In genomic region chr15:79058260-79058850, GRCh38 we compare ENCODE assay signal across 33 cellular contexts. TPM values are rescaled to one million over a fixed set of nuclear protein-coding genes. Genes with fewer than 3 reads are reported as not detected.
"Had no signal": no experiment of that assay in that cellular context is flagged by ENCODE, and none has a peak within 500 bp of the region (broad histone marks: within the 10 kb centered on the region; RNA-seq: fewer than 3 reads in every experiment).

No MANE protein-coding gene starts in this region.

- H3K9me3 Mint-ChIP-seq: activated B cell treated with CpG ODN at 0.5 μM for 24 hours; activated CD8-positive, alpha-beta T cell treated with anti-CD3 and anti-CD28 coated beads for 36 hours; activated naive CD4-positive, alpha-beta T cell treated with anti-CD3 and anti-CD28 coated beads, Interleukin-2, amount 10 ng/mL, durations not matched to agents 7 days and 5 days; activated naive CD4-positive, alpha-beta T cell treated with anti-CD3 and anti-CD28 coated beads, Interleukin-2, amount 50 U/mL, for 72 hours; activated naive CD8-positive, alpha-beta T cell treated with anti-CD3 and anti-CD28 coated beads, Interleukin-2, amount 10 ng/mL, durations not matched to agents 7 days and 5 days; activated T-cell treated with anti-CD3 and anti-CD28 coated beads, Interleukin-2, amount 50 U/mL, for 4 hours; brain; T-helper 2 cell treated with Interferon-gamma antibody and Interleukin-4, amounts not matched to agents 5 μg/mL and 100 μg/mL, for 36 hours had no signal

- H3K4me3 Mint-ChIP-seq: activated B cell treated with CpG ODN at 0.5 μM for 24 hours; activated CD8-positive, alpha-beta T cell treated with anti-CD3 and anti-CD28 coated beads for 36 hours; activated naive CD4-positive, alpha-beta T cell treated with anti-CD3 and anti-CD28 coated beads, Interleukin-2, amount 10 ng/mL, durations not matched to agents 7 days and 5 days; activated naive CD8-positive, alpha-beta T cell treated with anti-CD3 and anti-CD28 coated beads, Interleukin-2, amount 10 ng/mL, durations not matched to agents 7 days and 5 days; activated T-cell treated with anti-CD3 and anti-CD28 coated beads, Interleukin-2, amount 50 U/mL, for 4 hours; activated T-helper 17 cell treated with anti-CD3 and anti-CD28 coated beads, Interleukin-2, amount 50 U/mL, for 72 hours; brain; T-helper 17 cell; T-helper 2 cell treated with Interferon-gamma antibody and Interleukin-4, amounts not matched to agents 5 μg/mL and 100 μg/mL, for 36 hours had no signal

- H3K4me3 ChIP-seq: ascending aorta, breast epithelium, cardiac muscle cell, colonic mucosa, esophagus squamous epithelium, gastroesophageal sphincter had no signal

- H3K4me1 ChIP-seq: ascending aorta, breast epithelium, colonic mucosa, esophagus squamous epithelium, gastroesophageal sphincter had no signal

- ATAC-seq: activated CD4-positive, CD25-positive, alpha-beta regulatory T cell treated with anti-CD3 and anti-CD28 coated beads, Interleukin-2, amount 50 U/mL, for 24 hours; activated CD8-positive, alpha-beta T cell treated with anti-CD3 and anti-CD28 coated beads for 36 hours; activated naive CD4-positive, alpha-beta T cell treated with anti-CD3 and anti-CD28 coated beads, Interleukin-2, amount 50 U/mL, for 72 hours; activated T-cell treated with anti-CD3 and anti-CD28 coated beads, Interleukin-2, amount 50 U/mL, for 4 hours; activated T-helper 17 cell treated with anti-CD3 and anti-CD28 coated beads, Interleukin-2, amount 50 U/mL, for 72 hours; gastroesophageal sphincter; T-helper 17 cell had no signal

- H3K36me3 Mint-ChIP-seq: activated naive CD4-positive, alpha-beta T cell treated with anti-CD3 and anti-CD28 coated beads, Interleukin-2, amount 10 ng/mL, durations not matched to agents 7 days and 5 days; activated naive CD4-positive, alpha-beta T cell treated with anti-CD3 and anti-CD28 coated beads, Interleukin-2, amount 50 U/mL, for 72 hours; activated naive CD8-positive, alpha-beta T cell treated with anti-CD3 and anti-CD28 coated beads, Interleukin-2, amount 10 ng/mL, durations not matched to agents 7 days and 5 days had no signal

- H3K27ac ChIP-seq: ascending aorta, breast epithelium, cardiac muscle cell, colonic mucosa, epithelial cell of prostate, esophagus squamous epithelium, gastroesophageal sphincter, WERI-Rb-1 had no signal

- DNase-seq: activated B cell treated with CpG ODN at 0.5 μM for 24 hours; activated CD4-positive, alpha-beta T cell treated with anti-CD3 and anti-CD28 coated beads for 48 hours; activated CD4-positive, alpha-beta T cell treated with anti-CD3 and anti-CD28 coated beads, Interleukin-2, amount 50 U/mL, for 1 hour; activated CD4-positive, alpha-beta T cell treated with anti-CD3 and anti-CD28 coated beads, Interleukin-2, amount 50 U/mL, for 48 hours; activated CD8-positive, alpha-beta memory T cell treated with anti-CD3 and anti-CD28 coated beads for 24 hours; activated CD8-positive, alpha-beta T cell treated with anti-CD3 and anti-CD28 coated beads for 36 hours; activated gamma-delta T cell; activated naive CD4-positive, alpha-beta T cell; activated naive CD4-positive, alpha-beta T cell treated with anti-CD3 and anti-CD28 coated beads, Interleukin-2, amount 10 ng/mL, durations not matched to agents 7 days and 5 days; activated naive CD8-positive, alpha-beta T cell treated with anti-CD3 and anti-CD28 coated beads, Interleukin-2, amount 10 ng/mL, durations not matched to agents 7 days and 5 days; activated T-cell treated with anti-CD3 and anti-CD28 coated beads, Interleukin-2, amount 50 U/mL, for 4 hours; central memory CD4-positive, alpha-beta T cell; cerebellar nuclear complex; colonic mucosa; effector CD8-positive, alpha-beta T cell; esophagus squamous epithelium; foreskin melanocyte; T-helper 1 cell; T-helper 17 cell; T1000; WERI-Rb-1 had no signal

- H3K36me3 ChIP-seq: ascending aorta, breast epithelium, cardiac muscle cell, colonic mucosa, esophagus squamous epithelium, gastroesophageal sphincter, WERI-Rb-1 had no signal

- H3K27me3 ChIP-seq: ascending aorta, breast epithelium, colonic mucosa had no signal

- H3K27ac Mint-ChIP-seq: activated B cell treated with CpG ODN at 0.5 μM for 24 hours; activated CD8-positive, alpha-beta T cell treated with anti-CD3 and anti-CD28 coated beads for 36 hours; activated naive CD4-positive, alpha-beta T cell treated with anti-CD3 and anti-CD28 coated beads, Interleukin-2, amount 10 ng/mL, durations not matched to agents 7 days and 5 days; activated naive CD4-positive, alpha-beta T cell treated with anti-CD3 and anti-CD28 coated beads, Interleukin-2, amount 50 U/mL, for 72 hours; activated naive CD8-positive, alpha-beta T cell treated with anti-CD3 and anti-CD28 coated beads, Interleukin-2, amount 10 ng/mL, durations not matched to agents 7 days and 5 days; activated T-helper 17 cell treated with anti-CD3 and anti-CD28 coated beads, Interleukin-2, amount 50 U/mL, for 72 hours; brain; T-helper 17 cell; T-helper 2 cell treated with Interferon-gamma antibody and Interleukin-4, amounts not matched to agents 5 μg/mL and 100 μg/mL, for 36 hours had no signal

- H3K4me1 Mint-ChIP-seq: activated B cell treated with CpG ODN at 0.5 μM for 24 hours; activated naive CD4-positive, alpha-beta T cell treated with anti-CD3 and anti-CD28 coated beads, Interleukin-2, amount 10 ng/mL, durations not matched to agents 7 days and 5 days; activated naive CD8-positive, alpha-beta T cell treated with anti-CD3 and anti-CD28 coated beads, Interleukin-2, amount 10 ng/mL, durations not matched to agents 7 days and 5 days; activated T-helper 17 cell treated with anti-CD3 and anti-CD28 coated beads, Interleukin-2, amount 50 U/mL, for 72 hours; brain; T-helper 17 cell had no signal

- H3K9me3 ChIP-seq: ascending aorta, breast epithelium, colonic mucosa, esophagus squamous epithelium, gastroesophageal sphincter had no signal

RNA-seq across cellular contexts. Expression of gene RASGRF1, which starts 32.2 kb away (rescaled TPM):
- total RNA-seq: activated CD8-positive, alpha-beta T cell treated with anti-CD3 and anti-CD28 coated beads for 36 hours; activated naive CD4-positive, alpha-beta T cell treated with anti-CD3 and anti-CD28 coated beads, Interleukin-2, amount 50 U/mL, for 72 hours; activated naive CD8-positive, alpha-beta T cell treated with anti-CD3 and anti-CD28 coated beads, Interleukin-2, amount 10 ng/mL, durations not matched to agents 7 days and 5 days; activated T-helper 17 cell treated with anti-CD3 and anti-CD28 coated beads, Interleukin-2, amount 50 U/mL, for 72 hours; ascending aorta; endothelial cell of umbilical vein; fibroblast of lung had no signal
- polyA plus RNA-seq: cardiac muscle cell had no signal
